Comparison of ENCODE assay signal across 9 cellular contexts in the genomic region with DNA sequence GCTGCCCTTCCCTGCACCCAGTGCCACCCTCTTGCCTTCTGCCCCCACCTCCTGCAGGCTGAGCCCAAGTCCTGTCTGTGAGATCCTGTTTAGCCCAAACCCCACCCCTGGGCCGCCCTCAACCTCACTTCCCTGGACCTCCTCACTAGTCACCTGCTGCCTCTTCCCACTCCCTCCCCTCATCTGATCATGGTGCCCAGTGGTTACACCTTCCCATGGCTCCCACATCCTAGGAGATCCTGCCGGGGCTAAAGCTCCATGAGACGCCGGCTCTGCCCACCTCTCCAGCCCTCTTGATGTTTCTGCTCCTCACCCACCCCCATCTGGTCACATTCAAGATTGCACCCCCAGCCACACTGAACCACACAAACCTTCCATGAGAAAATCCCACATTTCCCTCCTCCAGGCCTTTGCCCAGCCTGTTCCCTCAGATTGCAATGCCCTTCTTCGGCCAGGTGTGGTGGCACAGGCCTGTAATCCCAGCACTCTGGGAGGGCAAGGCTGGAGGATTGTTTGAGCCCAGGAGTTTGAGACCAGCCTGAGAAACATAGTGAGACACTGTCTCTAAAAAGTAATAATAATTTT. TPM values are rescaled to one million over a fixed set of nuclear protein-coding genes. Genes with fewer than 3 reads are reported as not detected.
DNase-seq lines count a peak whose midpoint lies in the region; ATAC-seq and TF ChIP-seq lines count a peak whose summit lies in the region.
"Had no signal": no experiment of that assay in that cellular context is flagged by ENCODE, and none has a peak within 500 bp of the region (broad histone marks: within the 10 kb centered on the region; RNA-seq: fewer than 3 reads in every experiment).

No MANE protein-coding gene starts in this region.

- H3K9me3 ChIP-seq in BE2C (no peaks in the 10 kb centered on the region), liver (ENCODE audit: control insufficient read depth in 4 of 4, low read length in 3 of 4) (no peaks in the 10 kb centered on the region), sigmoid colon (no peaks in the 10 kb centered on the region)
- H3K9me3 ChIP-seq: SJCRH30 had no signal

- BruUV-seq in MCF 10A (replicated peaks; lab: Mats Ljungman, UMichigan): no TSS peak

- POLR2A ChIA-PET in MCF 10A (lab: Yijun Ruan, JAX): interaction anchor here (0.7 kb wide), 1 partner anchor 49 kb away, joined by 3 read pairs; no protein-coding TSS in a partner anchor

- TF ChIP-seq EP300 in Ishikawa (IDR thresholded peaks at IDR 0.05; ENCODE audit: borderline replicate concordance): no peak
- TF ChIP-seq EP300 in sigmoid colon (IDR thresholded peaks at IDR 0.05): no peak

- DNase-seq in BE2C (no peak), MCF 10A (ENCODE audit: unreplicated experiment) (peak; percentile 39), putamen (ENCODE audit: low spot score) (no peak), sigmoid colon (no peak), mucosa of gallbladder (ENCODE audit: low spot score) (no peak)

- H3K27ac Mint-ChIP-seq in MCF 10A (ENCODE audit: low read depth, unreplicated experiment): peak overlapping the region; percentile 6

- no peak overlapping the region for H3K9ac ChIP-seq in liver (ENCODE audit: low read depth in 1 of 2, low read length in 2 of 2)

- no peak for TF ChIP-seq POLR2A in sigmoid colon (IDR thresholded peaks at IDR 0.05)

- CTCF ChIA-PET in MCF 10A (lab: Yijun Ruan, JAX): interaction anchor here (1.5 to 3.1 kb wide), 3 partner anchors 17 to 122 kb away, joined by 3 to 22 read pairs (median 4); no protein-coding TSS in a partner anchor

- H3K4me3 Mint-ChIP-seq in MCF 10A (ENCODE audit: unreplicated experiment): no peak overlapping the region

- H3K27ac ChIP-seq in liver (ENCODE audit: low read depth in 1 of 2, low read length in 2 of 2) (no peak overlapping the region), sigmoid colon (peak overlapping the region in 1 of 4 donors; percentile 3)
- H3K27ac ChIP-seq: SJCRH30 had no signal

- no peaks in the 10 kb centered on the region for H3K36me3 ChIP-seq in BE2C
- no peaks in the 10 kb centered on the region for H3K36me3 ChIP-seq in liver (ENCODE audit: control insufficient read depth in 4 of 4, insufficient read depth in 3 of 4, low read depth in 1 of 4, low read length in 3 of 4)
- no peaks in the 10 kb centered on the region for H3K36me3 ChIP-seq in sigmoid colon
- H3K36me3 ChIP-seq: SJCRH30 had no signal

- peaks cover 17% of the 10 kb centered on the region for H3K4me1 Mint-ChIP-seq in MCF 10A (ENCODE audit: insufficient read depth, unreplicated experiment)

- WGBS in liver: 87% methylated on average over 5 of the region's 5 CpGs
- WGBS in sigmoid colon, 2 donors: 89 to 92% methylated on average over 5 of the region's 5 CpGs

- peak; percentile 13; the same call in 1 of the 2 replicates for TF ChIP-seq CTCF in BE2C (IDR thresholded peaks at IDR 0.05; ENCODE audit: low read depth, low read length)
- TF ChIP-seq CTCF in MCF 10A (IDR thresholded peaks at IDR 0.05; ENCODE audit: unreplicated experiment): no peak
- TF ChIP-seq CTCF in liver (IDR thresholded peaks at IDR 0.05; ENCODE audit: low read depth, low read length, missing input control): no peak
- no peak for TF ChIP-seq CTCF in sigmoid colon (IDR thresholded peaks at IDR 0.05)

- H3K4me1 ChIP-seq in BE2C: no peaks in the 10 kb centered on the region
- H3K4me1 ChIP-seq in liver (ENCODE audit: control insufficient read depth in 4 of 4, insufficient read depth in 4 of 4, low read length in 3 of 4): peaks cover 0 to 11% (median 0%) of the 10 kb centered on the region in 4 donors
- peaks cover 0 to 7% (median 0%) of the 10 kb centered on the region in 4 donors for H3K4me1 ChIP-seq in sigmoid colon

- H3K27me3 ChIP-seq in BE2C (no peaks in the 10 kb centered on the region), liver (ENCODE audit: control insufficient read depth in 4 of 4, insufficient read depth in 4 of 4, low read length in 3 of 4) (no peaks in the 10 kb centered on the region), sigmoid colon (no peaks in the 10 kb centered on the region)
- H3K27me3 ChIP-seq: SJCRH30 had no signal

- intact Hi-C loops in MCF 10A (cut with micrococcal nuclease): no loop called here
- intact Hi-C loops in sigmoid colon (cut with DNase I): no loop called here

- no peaks in the 10 kb centered on the region for H3K9me3 Mint-ChIP-seq in MCF 10A (ENCODE audit: unreplicated experiment)

- no peak overlapping the region for H3K4me3 ChIP-seq in BE2C (ENCODE audit: low read depth, low read length)
- no peak overlapping the region for H3K4me3 ChIP-seq in liver (ENCODE audit: low read depth in 1 of 3, low read length in 3 of 3)
- H3K4me3 ChIP-seq in sigmoid colon: no peak overlapping the region
- H3K4me3 ChIP-seq: SJCRH30 had no signal

- H3K27me3 Mint-ChIP-seq in MCF 10A (ENCODE audit: insufficient read depth, unreplicated experiment): no peaks in the 10 kb centered on the region

- TF ChIP-seq RAD21 in Ishikawa (IDR thresholded peaks at IDR 0.05; ENCODE audit: low read depth): peak; percentile 48
- peak; percentile 50 to 69 for TF ChIP-seq RAD21 in liver (IDR thresholded peaks at IDR 0.05)

- H3K36me3 Mint-ChIP-seq in MCF 10A (ENCODE audit: insufficient read depth, unreplicated experiment): no peaks in the 10 kb centered on the region

- no peak for ATAC-seq in HG02884 (IDR thresholded peaks at IDR 0.05; ENCODE audit: unreplicated experiment)

TF ChIP-seq in Ishikawa, 13 proteins besides CTCF, POLR2A, EP300 and RAD21:
- TF ChIP-seq, protein P1, sequence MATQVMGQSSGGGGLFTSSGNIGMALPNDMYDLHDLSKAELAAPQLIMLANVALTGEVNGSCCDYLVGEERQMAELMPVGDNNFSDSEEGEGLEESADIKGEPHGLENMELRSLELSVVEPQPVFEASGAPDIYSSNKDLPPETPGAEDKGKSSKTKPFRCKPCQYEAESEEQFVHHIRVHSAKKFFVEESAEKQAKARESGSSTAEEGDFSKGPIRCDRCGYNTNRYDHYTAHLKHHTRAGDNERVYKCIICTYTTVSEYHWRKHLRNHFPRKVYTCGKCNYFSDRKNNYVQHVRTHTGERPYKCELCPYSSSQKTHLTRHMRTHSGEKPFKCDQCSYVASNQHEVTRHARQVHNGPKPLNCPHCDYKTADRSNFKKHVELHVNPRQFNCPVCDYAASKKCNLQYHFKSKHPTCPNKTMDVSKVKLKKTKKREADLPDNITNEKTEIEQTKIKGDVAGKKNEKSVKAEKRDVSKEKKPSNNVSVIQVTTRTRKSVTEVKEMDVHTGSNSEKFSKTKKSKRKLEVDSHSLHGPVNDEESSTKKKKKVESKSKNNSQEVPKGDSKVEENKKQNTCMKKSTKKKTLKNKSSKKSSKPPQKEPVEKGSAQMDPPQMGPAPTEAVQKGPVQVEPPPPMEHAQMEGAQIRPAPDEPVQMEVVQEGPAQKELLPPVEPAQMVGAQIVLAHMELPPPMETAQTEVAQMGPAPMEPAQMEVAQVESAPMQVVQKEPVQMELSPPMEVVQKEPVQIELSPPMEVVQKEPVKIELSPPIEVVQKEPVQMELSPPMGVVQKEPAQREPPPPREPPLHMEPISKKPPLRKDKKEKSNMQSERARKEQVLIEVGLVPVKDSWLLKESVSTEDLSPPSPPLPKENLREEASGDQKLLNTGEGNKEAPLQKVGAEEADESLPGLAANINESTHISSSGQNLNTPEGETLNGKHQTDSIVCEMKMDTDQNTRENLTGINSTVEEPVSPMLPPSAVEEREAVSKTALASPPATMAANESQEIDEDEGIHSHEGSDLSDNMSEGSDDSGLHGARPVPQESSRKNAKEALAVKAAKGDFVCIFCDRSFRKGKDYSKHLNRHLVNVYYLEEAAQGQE (IDR thresholded peaks at IDR 0.05; ENCODE audit: low read depth): no peak
TF ChIP-seq in Ishikawa: peak in this region for 0.

TF ChIP-seq in liver, 16 proteins besides CTCF, POLR2A, EP300 and RAD21 (continues in another document):
- TF ChIP-seq RXRA (IDR thresholded peaks at IDR 0.05): no peak
- TF ChIP-seq, protein P2, sequence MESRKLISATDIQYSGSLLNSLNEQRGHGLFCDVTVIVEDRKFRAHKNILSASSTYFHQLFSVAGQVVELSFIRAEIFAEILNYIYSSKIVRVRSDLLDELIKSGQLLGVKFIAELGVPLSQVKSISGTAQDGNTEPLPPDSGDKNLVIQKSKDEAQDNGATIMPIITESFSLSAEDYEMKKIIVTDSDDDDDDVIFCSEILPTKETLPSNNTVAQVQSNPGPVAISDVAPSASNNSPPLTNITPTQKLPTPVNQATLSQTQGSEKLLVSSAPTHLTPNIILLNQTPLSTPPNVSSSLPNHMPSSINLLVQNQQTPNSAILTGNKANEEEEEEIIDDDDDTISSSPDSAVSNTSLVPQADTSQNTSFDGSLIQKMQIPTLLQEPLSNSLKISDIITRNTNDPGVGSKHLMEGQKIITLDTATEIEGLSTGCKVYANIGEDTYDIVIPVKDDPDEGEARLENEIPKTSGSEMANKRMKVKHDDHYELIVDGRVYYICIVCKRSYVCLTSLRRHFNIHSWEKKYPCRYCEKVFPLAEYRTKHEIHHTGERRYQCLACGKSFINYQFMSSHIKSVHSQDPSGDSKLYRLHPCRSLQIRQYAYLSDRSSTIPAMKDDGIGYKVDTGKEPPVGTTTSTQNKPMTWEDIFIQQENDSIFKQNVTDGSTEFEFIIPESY (IDR thresholded peaks at IDR 0.05): no peak
- no peak for TF ChIP-seq FOXA1 (IDR thresholded peaks at IDR 0.05)
- no peak for TF ChIP-seq EGR1 (IDR thresholded peaks at IDR 0.05; ENCODE audit: low read depth in 2 of 2)
- TF ChIP-seq, protein P3, sequence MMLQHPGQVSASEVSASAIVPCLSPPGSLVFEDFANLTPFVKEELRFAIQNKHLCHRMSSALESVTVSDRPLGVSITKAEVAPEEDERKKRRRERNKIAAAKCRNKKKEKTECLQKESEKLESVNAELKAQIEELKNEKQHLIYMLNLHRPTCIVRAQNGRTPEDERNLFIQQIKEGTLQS (IDR thresholded peaks at IDR 0.05): no peak
- no peak for TF ChIP-seq HNF4A (conservative IDR thresholded peaks at IDR 0.05)
- TF ChIP-seq JUND (IDR thresholded peaks at IDR 0.05): no peak
- no peak for TF ChIP-seq NR2F2 (IDR thresholded peaks at IDR 0.05)
- TF ChIP-seq, protein P4, sequence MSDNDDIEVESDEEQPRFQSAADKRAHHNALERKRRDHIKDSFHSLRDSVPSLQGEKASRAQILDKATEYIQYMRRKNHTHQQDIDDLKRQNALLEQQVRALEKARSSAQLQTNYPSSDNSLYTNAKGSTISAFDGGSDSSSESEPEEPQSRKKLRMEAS (IDR thresholded peaks at IDR 0.05): no peak

RNA-seq across cellular contexts. Expression of a gene that starts 17.0 kb away (rescaled TPM):
- 11.2 TPM for polyA plus RNA-seq in BE2C (2012; ENCODE audit: insufficient read depth, insufficient read length, low read depth)
- 0.35 and 1.2 TPM in 2 replicates for total RNA-seq in MCF 10A (2022)
- 1 to 10 TPM; 1.3 to 1.6 TPM for total RNA-seq in liver
- polyA plus RNA-seq in liver: 1 to 10 TPM in 1 of 2 donors, under 1 TPM in 1; 0.32 to 1.9 TPM
- 1 to 10 TPM in 1 of 4 donors, under 1 TPM in 2, not detected in 1; under 0.01 to 1.4 (median 0.14) TPM for total RNA-seq in sigmoid colon
- polyA plus RNA-seq in sigmoid colon: 10 to 100 TPM; 31.2 to 71.7 (median 65.5) TPM
- total RNA-seq in mucosa of gallbladder: 62.3 TPM

Comparison
In these comparisons a context has a peak if more than half of its experiments do, and no peak if none do; other contexts are left out.
1. RNA of a gene that starts 17.0 kb away (total RNA-seq): 62.3 TPM in mucosa of gallbladder (single experiment); 1.3 to 1.6 TPM in liver, 0.35 to 1.2 TPM in MCF 10A and under 0.01 to 1.4 TPM in sigmoid colon; every median in the first group is over 10 times any median in the second.